Comparison of ENCODE assay signal across 18 cellular contexts in genomic region chr14:77087631-77088030, GRCh38. TPM values are rescaled to one million over a fixed set of nuclear protein-coding genes. Genes with fewer than 3 reads are reported as not detected.
DNase-seq lines count a peak whose midpoint lies in the region; ATAC-seq, FAIRE-seq and TF ChIP-seq lines count a peak whose summit lies in the region.
"Had no signal": no experiment of that assay in that cellular context is flagged by ENCODE, and none has a peak within 500 bp of the region (broad histone marks: within the 10 kb centered on the region; RNA-seq: fewer than 3 reads in every experiment).

No MANE protein-coding gene starts in this region.

- intact Hi-C loops in thyroid gland (cut with DNase I) = no loop called here
- intact Hi-C loops in testis (cut with DNase I; ENCODE audit: low total_unique reads) = no loop called here

- TF ChIP-seq CTCF in H1 (IDR thresholded peaks at IDR 0.05; ENCODE audit: control extremely low read depth in 1 of 3, insufficient read depth in 1 of 3, low read depth in 1 of 3, low read length in 3 of 3) (no peak), mesothelial cell of epicardium (IDR thresholded peaks at IDR 0.05; ENCODE audit: unreplicated experiment) (no peak), thyroid gland (IDR thresholded peaks at IDR 0.05) (no peak), testis (IDR thresholded peaks at IDR 0.05) (no peak)

- no peak for TF ChIP-seq POLR2A in H1 (IDR thresholded peaks at IDR 0.05; ENCODE audit: control extremely low read depth in 1 of 2, low read depth in 2 of 2, low read length in 2 of 2)
- TF ChIP-seq POLR2A in thyroid gland (IDR thresholded peaks at IDR 0.05) = no peak
- TF ChIP-seq POLR2A in testis (IDR thresholded peaks at IDR 0.05) = no peak

- 0 out of 2 replicates have a peak overlapping the region, but pooled peaks have one; percentile 37 for H2BK20ac ChIP-seq in H1 (ENCODE audit: low read length)

- H3K9me3 ChIP-seq in Karpas-422 (ENCODE audit: low read length) = peaks cover 9% of the 10 kb centered on the region; the same call in 1 of the 2 replicates
- H3K9me3 ChIP-seq in H1 (ENCODE audit: insufficient read depth in 2 of 2, low read depth in 1 of 2, low read length in 1 of 2) = peaks cover 13% of the 10 kb centered on the region in 2 experiments
- no peaks in the 10 kb centered on the region for H3K9me3 ChIP-seq in thyroid gland
- H3K9me3 ChIP-seq in testis = no peaks in the 10 kb centered on the region

- peak; percentile 28 for DNase-seq in Karpas-422
- no peak for DNase-seq in H1 (ENCODE audit: low read depth in 1 of 2, low spot score in 2 of 2)
- no peak for DNase-seq in mesothelial cell of epicardium (ENCODE audit: low spot score in 2 of 2, unreplicated experiment in 2 of 2)
- no peak for DNase-seq in thyroid gland
- no peak for DNase-seq in testis
- DNase-seq in medulla oblongata (ENCODE audit: extremely low spot score) = no peak
- no peak for DNase-seq in NCI-H1436 (lab: John Stamatoyannopoulos, UW)
- DNase-seq: activated CD8-positive, alpha-beta T cell treated with anti-CD3 and anti-CD28 coated beads for 36 hours; activated naive CD8-positive, alpha-beta T cell treated with anti-CD3 and anti-CD28 coated beads, Interleukin-2, amount 50 U/mL, for 24 hours; activated T-cell treated with anti-CD3 and anti-CD28 coated beads, Interleukin-2, amount 50 U/mL, for 72 hours; GDM1; MV-4-11 had no signal

- H3K79me2 ChIP-seq in Karpas-422 (ENCODE audit: low read length) = no peaks in the 10 kb centered on the region
- H3K79me2 ChIP-seq in H1 (ENCODE audit: control insufficient read depth in 1 of 2, insufficient read depth in 2 of 2, low read length in 2 of 2) = no peaks in the 10 kb centered on the region

- H3K9me2 ChIP-seq in Karpas-422 (replicated peaks; ENCODE audit: insufficient read depth, low read length) = no peaks in the 10 kb centered on the region

- peaks cover 10% of the 10 kb centered on the region for H3K9me3 Mint-ChIP-seq in mesothelial cell of epicardium
- H3K9me3 Mint-ChIP-seq: natural killer cell treated with Interleukin-12 subunit alpha and Interleukin-12 subunit beta and Interleukin-15 and Interleukin-18, amount 100 ng/mL, for 72 hours had no signal

- no peak overlapping the region for H3K4me2 ChIP-seq in Karpas-422 (ENCODE audit: low read depth, low read length, poor library complexity, severe bottlenecking)
- H3K4me2 ChIP-seq in H1 (ENCODE audit: insufficient read depth in 1 of 2, low read depth in 2 of 2, low read length in 2 of 2) = peak overlapping the region; percentile 47 to 54; a peak in 2 of 4 replicates

- peaks cover 3% of the 10 kb centered on the region; the same call in 1 of the 2 replicates for H3K27me3 ChIP-seq in Karpas-422 (ENCODE audit: low read length)
- H3K27me3 ChIP-seq in H1 (replicated peaks in 1 of 4; ENCODE audit: control insufficient read depth in 3 of 4, extremely low read depth in 1 of 4, insufficient read depth in 3 of 4, low read length in 3 of 4) = no peaks in the 10 kb centered on the region
- H3K27me3 ChIP-seq in thyroid gland = no peaks in the 10 kb centered on the region
- no peaks in the 10 kb centered on the region for H3K27me3 ChIP-seq in testis

- no peak overlapping the region for H4K91ac ChIP-seq in H1 (replicated peaks; ENCODE audit: insufficient read length, low read length)

- TF ChIP-seq EP300 in H1 (IDR thresholded peaks at IDR 0.05; ENCODE audit: borderline replicate concordance in 1 of 2, low read depth in 2 of 2, low read length in 2 of 2) = no peak

- H3K9ac ChIP-seq in Karpas-422 (ENCODE audit: low read length) = no peak overlapping the region
- H3K9ac ChIP-seq in H1 (replicated peaks in 1 of 4; ENCODE audit: extremely low read depth in 1 of 4, low read depth in 3 of 4, low read length in 3 of 4) = peak overlapping the region in 3 of 4 experiments; percentile 46 to 54 (median 49); a peak in 4 of 7 replicates

- H3K23ac ChIP-seq in H1 (ENCODE audit: insufficient read length) = no peak overlapping the region

- H3K27ac ChIP-seq in Karpas-422 (ENCODE audit: low read length) (no peak overlapping the region), H1 (ENCODE audit: low read depth, low read length) (peak overlapping the region; percentile 74), thyroid gland (peak overlapping the region; percentile 43 to 68 (median 58)), testis (no peak overlapping the region)

- peak overlapping the region; percentile 44 for H3K4me3 Mint-ChIP-seq in mesothelial cell of epicardium
- H3K4me3 Mint-ChIP-seq: activated CD8-positive, alpha-beta T cell treated with anti-CD3 and anti-CD28 coated beads for 36 hours; activated naive CD8-positive, alpha-beta T cell treated with anti-CD3 and anti-CD28 coated beads, Interleukin-2, amount 50 U/mL, for 24 hours; activated T-cell treated with anti-CD3 and anti-CD28 coated beads, Interleukin-2, amount 50 U/mL, for 72 hours; natural killer cell treated with Interleukin-12 subunit alpha and Interleukin-12 subunit beta and Interleukin-15 and Interleukin-18, amount 100 ng/mL, for 72 hours had no signal

- POLR2A ChIA-PET in H1 (lab: Charles Lee; ENCODE audit: partially characterized antibody) = interaction anchor here (0.6 to 5.7 kb wide), 5 partner anchors 10 to 153 kb away, joined by 3 to 45 read pairs (median 3); no protein-coding TSS in a partner anchor

- H3K56ac ChIP-seq in H1 (replicated peaks; ENCODE audit: insufficient read length, low read depth, low read length) = no peak overlapping the region

- no peak overlapping the region for H3K18ac ChIP-seq in H1 (ENCODE audit: extremely low read depth, low read length)

- no peak overlapping the region for H3K14ac ChIP-seq in H1 (ENCODE audit: insufficient read length)

- H3K27me3 Mint-ChIP-seq in mesothelial cell of epicardium (ENCODE audit: low read depth) = no peaks in the 10 kb centered on the region
- H3K27me3 Mint-ChIP-seq: activated CD8-positive, alpha-beta T cell treated with anti-CD3 and anti-CD28 coated beads for 36 hours had no signal

- no peak overlapping the region for H2AK5ac ChIP-seq in H1 (ENCODE audit: low read depth, low read length)

- H3K79me1 ChIP-seq in H1 (ENCODE audit: low read depth, low read length) = no peaks in the 10 kb centered on the region

- FAIRE-seq in H1 (lab: Jason Lieb, UNC) = no peak

- H2BK120ac ChIP-seq in H1 (replicated peaks; ENCODE audit: low read depth, low read length) = no peak overlapping the region

- H4K8ac ChIP-seq in H1 (ENCODE audit: extremely low read depth, insufficient read depth, low read length) = no peak overlapping the region

- H2BK15ac ChIP-seq in H1 (ENCODE audit: low read length) = no peak overlapping the region

- H3K4me1 ChIP-seq in Karpas-422 (ENCODE audit: low read length) = no peaks in the 10 kb centered on the region
- peaks cover 10 to 30% (median 19%) of the 10 kb centered on the region in 4 experiments for H3K4me1 ChIP-seq in H1 (replicated peaks in 1 of 4; ENCODE audit: control insufficient read depth in 3 of 4, insufficient read depth in 4 of 4, low read length in 3 of 4)
- peaks cover 12 to 36% of the 10 kb centered on the region in 2 donors for H3K4me1 ChIP-seq in thyroid gland
- H3K4me1 ChIP-seq in testis = peaks cover 4% of the 10 kb centered on the region

- H4K5ac ChIP-seq in H1 (ENCODE audit: insufficient read length, low read depth, low read length) = no peak overlapping the region

- no peak overlapping the region for H3K4ac ChIP-seq in H1 (replicated peaks; ENCODE audit: insufficient read length, low read depth, low read length)

- no peak for TF ChIP-seq RAD21 in H1 (IDR thresholded peaks at IDR 0.05 in 1 of 2, conservative IDR thresholded peaks at IDR 0.05 in 1 of 2; ENCODE audit: low read depth in 2 of 2, low read length in 2 of 2)

- H4K20me1 ChIP-seq in Karpas-422 (ENCODE audit: insufficient read depth, low read depth, low read length) = no peaks in the 10 kb centered on the region; the same call in 1 of the 2 replicates
- no peaks in the 10 kb centered on the region for H4K20me1 ChIP-seq in H1 (replicated peaks in 1 of 2; ENCODE audit: control insufficient read depth in 1 of 2, insufficient read depth in 2 of 2, low read length in 2 of 2)

- peak overlapping the region; percentile 84 for H2BK5ac ChIP-seq in H1 (ENCODE audit: low read depth, low read length)

- H3K4me3 ChIP-seq in Karpas-422 (ENCODE audit: low read length) (no peak overlapping the region), H1 (ENCODE audit: extremely low read depth in 1 of 4, insufficient read depth in 2 of 4, low read depth in 3 of 4, low read length in 4 of 4) (peak overlapping the region in 1 of 4 experiments; percentile 36; a peak in 1 of 8 replicates), thyroid gland (replicated peaks in 1 of 3) (no peak overlapping the region), testis (no peak overlapping the region)
- H3K4me3 ChIP-seq: HAP-1 had no signal

- H2BK12ac ChIP-seq in H1 (ENCODE audit: low read depth, low read length) = peak overlapping the region; percentile 84; the same call in 1 of the 2 replicates

- ATAC-seq in HG02588 (IDR thresholded peaks at IDR 0.05; ENCODE audit: unreplicated experiment) = no peak
- ATAC-seq: activated CD8-positive, alpha-beta T cell treated with anti-CD3 and anti-CD28 coated beads for 36 hours; activated naive CD8-positive, alpha-beta T cell treated with anti-CD3 and anti-CD28 coated beads, Interleukin-2, amount 50 U/mL, for 24 hours; activated T-cell treated with anti-CD3 and anti-CD28 coated beads, Interleukin-2, amount 50 U/mL, for 72 hours; natural killer cell treated with Interleukin-12 subunit alpha and Interleukin-12 subunit beta and Interleukin-15 and Interleukin-18, amount 100 ng/mL, for 72 hours had no signal

- 80% methylated on average over 3 of the region's 3 CpGs; no CpG with 5 or more reads in 1 of the 2 experiments for WGBS in H1 (ENCODE audit: extremely low coverage in 1 of 2, insufficient coverage in 1 of 2, insufficient read length in 1 of 2, insufficient replicate concordance in 2 of 2, low coverage in 1 of 2, low lambda C conversion rate in 2 of 2, missing lambda C conversion rate in 1 of 2), 2 experiments
- WGBS in thyroid gland, 2 donors = 55 to 63% methylated on average over 3 of the region's 3 CpGs
- WGBS in testis, 2 donors = 79 to 86% methylated on average over 3 of the region's 3 CpGs

- H3K23me2 ChIP-seq in H1 (ENCODE audit: low read depth, low read length) = no peaks in the 10 kb centered on the region

- CTCF ChIA-PET in H1 (lab: Charles Lee; ENCODE audit: partially characterized antibody) = interaction anchor here (0.6 to 56.8 kb wide), 9 partner anchors 8 to 215 kb away, joined by 3 to 1490 read pairs (median 10); partner anchors contain the start of genes CIPC and ZDHHC22

- no peak overlapping the region for H2AFZ ChIP-seq in Karpas-422 (ENCODE audit: low read length)
- H2AFZ ChIP-seq in H1 (ENCODE audit: low read length) = no peak overlapping the region

- peak overlapping the region; percentile 99 for H3K27ac Mint-ChIP-seq in mesothelial cell of epicardium
- H3K27ac Mint-ChIP-seq: activated CD8-positive, alpha-beta T cell treated with anti-CD3 and anti-CD28 coated beads for 36 hours; activated naive CD8-positive, alpha-beta T cell treated with anti-CD3 and anti-CD28 coated beads, Interleukin-2, amount 50 U/mL, for 24 hours; activated T-cell treated with anti-CD3 and anti-CD28 coated beads, Interleukin-2, amount 50 U/mL, for 72 hours; natural killer cell treated with Interleukin-12 subunit alpha and Interleukin-12 subunit beta and Interleukin-15 and Interleukin-18, amount 100 ng/mL, for 72 hours had no signal

- H3K4me1 Mint-ChIP-seq in mesothelial cell of epicardium = peaks cover 54% of the 10 kb centered on the region

- peaks cover 5% of the 10 kb centered on the region for H3K36me3 Mint-ChIP-seq in mesothelial cell of epicardium

- no peaks in the 10 kb centered on the region for H3K36me3 ChIP-seq in Karpas-422 (ENCODE audit: insufficient read depth, low read length)
- H3K36me3 ChIP-seq in H1 (ENCODE audit: control insufficient read depth in 2 of 4, insufficient read depth in 4 of 4, low read length in 3 of 4) = no peaks in the 10 kb centered on the region
- H3K36me3 ChIP-seq in thyroid gland = no peaks in the 10 kb centered on the region
- no peaks in the 10 kb centered on the region for H3K36me3 ChIP-seq in testis (ENCODE audit: low read depth, missing control alignments)
- H3K36me3 ChIP-seq: HAP-1 had no signal

RNA-seq across cellular contexts. Expression of gene CIPC, which starts 10.4 kb away (rescaled TPM):
- 34.0 and 47.0 TPM in 2 replicates for total RNA-seq in Karpas-422 (2014; rRNA removed; shearing (Covaris generic); ENCODE audit: low replicate concordance)
- 31.7 and 32.7 TPM in 2 replicates for total RNA-seq in H1 (2021; fragmentation: NEBNext Ultra II Directional; extraction: Animal tissue kit (Norgen Biotek cat#: 25700))
- 13.3 and 13.9 TPM in 2 replicates for polyA plus RNA-seq in H1 (2011; rRNA removed)
- 19.8 TPM for polyA plus RNA-seq in H1 (2011; cell fraction: cytosol; rRNA removed)
- 14.3 TPM for polyA plus RNA-seq in H1 (2011; cell fraction: nucleus; rRNA removed)
- polyA plus RNA-seq in H1 (2012, experiment 1 of 2) = 12.0 to 17.1 TPM (median 16.7 TPM) in 4 replicates
- polyA plus RNA-seq in H1 (2012, experiment 2 of 2) = 2.0 TPM
- polyA plus RNA-seq in H1 (2013, experiment 1 of 2) = 15.9 TPM
- 15.4 TPM for polyA plus RNA-seq in H1 (2013, experiment 2 of 2)
- polyA minus RNA-seq in H1 (2011; rRNA and poly(A)+ RNA removed) = 41.1 and 42.1 TPM in 2 replicates
- 17.5 TPM for polyA minus RNA-seq in H1 (2011; cell fraction: cytosol; rRNA and poly(A)+ RNA removed)
- polyA minus RNA-seq in H1 (2011; cell fraction: nucleus; rRNA and poly(A)+ RNA removed) = 15.8 TPM
- 21.9 to 22.9 TPM (median 22.4 TPM) in 3 replicates for total RNA-seq in mesothelial cell of epicardium
- 10 to 100 TPM; 37.6 to 59.5 (median 44.6) TPM for total RNA-seq in thyroid gland
- total RNA-seq in testis = 10 to 100 TPM; 44.5 to 48.3 TPM
- polyA plus RNA-seq in testis (ENCODE audit: insufficient read depth, low read depth, low replicate concordance) = 23.4 TPM

RNA-seq across cellular contexts. Expression of gene ZDHHC22, which starts 54.0 kb away (rescaled TPM):
- total RNA-seq in Karpas-422 (2014; rRNA removed; shearing (Covaris generic); ENCODE audit: low replicate concordance) = not detected in 2 replicates
- total RNA-seq in H1 (2021; fragmentation: NEBNext Ultra II Directional; extraction: Animal tissue kit (Norgen Biotek cat#: 25700)) = 55.2 and 59.3 TPM in 2 replicates
- polyA plus RNA-seq in H1 (2011; rRNA removed) = 23.8 and 30.7 TPM in 2 replicates
- polyA plus RNA-seq in H1 (2011; cell fraction: cytosol; rRNA removed) = 20.3 TPM
- 28.0 TPM for polyA plus RNA-seq in H1 (2011; cell fraction: nucleus; rRNA removed)
- polyA plus RNA-seq in H1 (2012, experiment 1 of 2) = 45.5 to 55.8 TPM (median 50.5 TPM) in 4 replicates
- polyA plus RNA-seq in H1 (2012, experiment 2 of 2) = 46.2 TPM
- polyA plus RNA-seq in H1 (2013, experiment 1 of 2) = 62.0 TPM
- 72.6 TPM for polyA plus RNA-seq in H1 (2013, experiment 2 of 2)
- polyA minus RNA-seq in H1 (2011; rRNA and poly(A)+ RNA removed) = 23.4 and 26.4 TPM in 2 replicates
- 10.2 TPM for polyA minus RNA-seq in H1 (2011; cell fraction: cytosol; rRNA and poly(A)+ RNA removed)
- polyA minus RNA-seq in H1 (2011; cell fraction: nucleus; rRNA and poly(A)+ RNA removed) = 11.5 TPM
- total RNA-seq in mesothelial cell of epicardium = not detected in 3 replicates
- total RNA-seq in thyroid gland = not detected
- 1 to 10 TPM; 1.7 to 3.2 TPM for total RNA-seq in testis
- 0.84 TPM for polyA plus RNA-seq in testis (ENCODE audit: insufficient read depth, low read depth, low replicate concordance)
- total RNA-seq: activated CD8-positive, alpha-beta T cell treated with anti-CD3 and anti-CD28 coated beads for 36 hours; activated T-cell treated with anti-CD3 and anti-CD28 coated beads, Interleukin-2, amount 50 U/mL, for 72 hours; cardiac septum; liver; natural killer cell treated with Interleukin-12 subunit alpha and Interleukin-12 subunit beta and Interleukin-15 and Interleukin-18, amount 100 ng/mL, for 72 hours; RPMI7951 had no signal
- polyA plus RNA-seq: liver had no signal

RNA-seq across cellular contexts. Expression of gene IRF2BPL, which starts 59.1 kb away (rescaled TPM):
- total RNA-seq in Karpas-422 (2014; rRNA removed; shearing (Covaris generic); ENCODE audit: low replicate concordance) = 11.8 and 22.2 TPM in 2 replicates
- total RNA-seq in H1 (2021; fragmentation: NEBNext Ultra II Directional; extraction: Animal tissue kit (Norgen Biotek cat#: 25700)) = 57.0 and 59.6 TPM in 2 replicates
- 18.8 and 32.1 TPM in 2 replicates for polyA plus RNA-seq in H1 (2011; rRNA removed)
- 22.0 TPM for polyA plus RNA-seq in H1 (2011; cell fraction: cytosol; rRNA removed)
- polyA plus RNA-seq in H1 (2011; cell fraction: nucleus; rRNA removed) = 27.5 TPM
- polyA plus RNA-seq in H1 (2012, experiment 1 of 2) = 36.5 to 43.3 TPM (median 39.3 TPM) in 4 replicates
- 26.8 TPM for polyA plus RNA-seq in H1 (2012, experiment 2 of 2)
- 21.9 TPM for polyA plus RNA-seq in H1 (2013, experiment 1 of 2)
- polyA plus RNA-seq in H1 (2013, experiment 2 of 2) = 22.6 TPM
- polyA minus RNA-seq in H1 (2011; rRNA and poly(A)+ RNA removed) = 7.7 and 12.6 TPM in 2 replicates
- polyA minus RNA-seq in H1 (2011; cell fraction: cytosol; rRNA and poly(A)+ RNA removed) = 47.4 TPM
- polyA minus RNA-seq in H1 (2011; cell fraction: nucleus; rRNA and poly(A)+ RNA removed) = 25.9 TPM
- total RNA-seq in mesothelial cell of epicardium = 126 to 131 TPM (median 128 TPM) in 3 replicates
- total RNA-seq in thyroid gland = 100 to 1,000 TPM in 1 of 4 donors, 10 to 100 TPM in 3; 43.9 to 103 (median 78.4) TPM
- 100 to 1,000 TPM in 1 of 2 donors, 10 to 100 TPM in 1; 94.6 to 120 TPM for total RNA-seq in testis
- polyA plus RNA-seq in testis (ENCODE audit: insufficient read depth, low read depth, low replicate concordance) = 30.9 TPM

Comparison
In these comparisons a context has a peak if more than half of its experiments do, and no peak if none do; other contexts are left out.
1. H3K27ac ChIP-seq: peak in H1 (single experiment) and thyroid gland (3 of 3); none in Karpas-422 (single experiment) and testis (0 of 2).
2. RNA of gene ZDHHC22, which starts 54.0 kb away (total RNA-seq): 55.2 to 59.3 TPM in H1; 1.7 to 3.2 TPM in testis, not detected in mesothelial cell of epicardium, not detected in Karpas-422 and not detected in thyroid gland; every median in the first group is over 10 times any median in the second.